In the genomic region with DNA sequence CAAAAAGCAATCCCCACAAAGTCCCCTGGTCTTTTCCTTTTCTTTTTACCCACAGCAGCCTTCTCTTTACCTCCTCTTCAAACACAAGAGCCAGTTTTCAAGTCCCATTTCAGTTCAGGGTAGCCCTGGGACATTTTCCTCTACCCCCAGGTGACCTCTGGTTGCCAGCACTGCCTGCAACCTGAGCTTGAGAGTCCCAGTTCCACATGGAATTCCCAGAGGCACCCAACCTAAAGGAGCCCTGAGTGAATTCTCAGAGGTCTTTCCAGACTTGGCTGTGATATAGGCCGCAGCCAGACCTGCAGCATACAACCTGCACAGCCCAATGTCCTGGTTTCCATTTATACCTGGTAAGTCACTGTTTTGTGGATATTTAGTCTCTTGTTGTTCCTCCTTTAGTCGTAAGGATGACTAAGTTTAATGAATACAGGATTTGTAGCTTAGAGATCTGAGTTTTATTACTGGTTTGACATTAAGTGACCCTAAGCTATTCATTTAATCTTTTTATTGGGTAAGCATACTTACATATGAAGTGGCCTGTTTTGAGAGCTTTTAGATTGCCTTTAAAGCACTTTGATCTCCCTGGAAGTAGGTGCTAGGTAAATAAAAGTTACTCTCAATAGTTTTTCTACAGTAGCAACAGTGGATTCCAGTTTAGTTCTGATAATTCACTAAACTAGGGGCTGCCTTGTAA, we compare ENCODE assay signal across 12 cellular contexts.
DNase-seq lines count a peak whose midpoint lies in the region; ATAC-seq, FAIRE-seq and TF ChIP-seq lines count a peak whose summit lies in the region.
"Had no signal": no experiment of that assay in that cellular context is flagged by ENCODE, and none has a peak within 500 bp of the region (broad histone marks: within the 10 kb centered on the region; RNA-seq: fewer than 3 reads in every experiment).

No MANE protein-coding gene starts in this region.

- no peaks in the 10 kb centered on the region for H3K9me3 Mint-ChIP-seq in astrocyte (ENCODE audit: unreplicated experiment)
- H3K9me3 Mint-ChIP-seq in activated CD4-positive, alpha-beta T cell treated with anti-CD3 and anti-CD28 coated beads, Interleukin-2, amount 10 ng/mL, durations not matched to agents 24 days and 14 days, result no peaks in the 10 kb centered on the region
- H3K9me3 Mint-ChIP-seq in CD8-positive, alpha-beta memory T cell, result no peaks in the 10 kb centered on the region
- H3K9me3 Mint-ChIP-seq: activated CD4-positive, alpha-beta memory T cell treated with anti-CD3 and anti-CD28 coated beads for 36 hours; activated naive CD8-positive, alpha-beta T cell treated with anti-CD3 and anti-CD28 coated beads, Interleukin-2, amount 10 ng/mL, durations not matched to agents 7 days and 5 days had no signal

- intact Hi-C loops in Right ventricle myocardium inferior (cut with DNase I) (no loop called here), lower lobe of right lung (cut with DNase I) (no loop called here)
- intact Hi-C loops in activated CD4-positive, alpha-beta T cell treated with anti-CD3 and anti-CD28 coated beads, Interleukin-2, amount 10 ng/mL, durations not matched to agents 24 days and 14 days (cut with micrococcal nuclease), result no loop called here

- peak overlapping the region; percentile 99 for H3K27ac Mint-ChIP-seq in astrocyte (ENCODE audit: unreplicated experiment)
- no peak overlapping the region for H3K27ac Mint-ChIP-seq in activated CD4-positive, alpha-beta T cell treated with anti-CD3 and anti-CD28 coated beads, Interleukin-2, amount 10 ng/mL, durations not matched to agents 24 days and 14 days
- no peak overlapping the region for H3K27ac Mint-ChIP-seq in CD8-positive, alpha-beta memory T cell
- H3K27ac Mint-ChIP-seq: activated CD4-positive, alpha-beta memory T cell treated with anti-CD3 and anti-CD28 coated beads for 36 hours; activated naive CD8-positive, alpha-beta T cell treated with anti-CD3 and anti-CD28 coated beads, Interleukin-2, amount 10 ng/mL, durations not matched to agents 7 days and 5 days had no signal

- WGBS in urinary bladder, result 58% methylated on average over 2 of the region's 2 CpGs

- H3K36me3 ChIP-seq in cardiac muscle cell (no peaks in the 10 kb centered on the region), astrocyte (ENCODE audit: insufficient read depth, low read length) (peaks cover 4% of the 10 kb centered on the region), lower lobe of right lung (no peaks in the 10 kb centered on the region), urinary bladder (ENCODE audit: insufficient read depth) (no peaks in the 10 kb centered on the region)
- peaks cover 3% of the 10 kb centered on the region for H3K36me3 ChIP-seq in CD8-positive, alpha-beta memory T cell (ENCODE audit: insufficient read depth, low read length)

- H3K27me3 Mint-ChIP-seq in astrocyte (ENCODE audit: low read depth, unreplicated experiment), result no peaks in the 10 kb centered on the region
- H3K27me3 Mint-ChIP-seq in activated CD4-positive, alpha-beta T cell treated with anti-CD3 and anti-CD28 coated beads, Interleukin-2, amount 10 ng/mL, durations not matched to agents 24 days and 14 days, result no peaks in the 10 kb centered on the region
- H3K27me3 Mint-ChIP-seq in CD8-positive, alpha-beta memory T cell, result no peaks in the 10 kb centered on the region
- H3K27me3 Mint-ChIP-seq: activated CD4-positive, alpha-beta memory T cell treated with anti-CD3 and anti-CD28 coated beads for 36 hours; activated naive CD8-positive, alpha-beta T cell treated with anti-CD3 and anti-CD28 coated beads, Interleukin-2, amount 10 ng/mL, durations not matched to agents 7 days and 5 days had no signal

- H3K4me1 ChIP-seq in cardiac muscle cell (ENCODE audit: low read depth), result peaks cover 20% of the 10 kb centered on the region
- H3K4me1 ChIP-seq in astrocyte (ENCODE audit: insufficient read depth, low read length), result peaks cover 34% of the 10 kb centered on the region
- H3K4me1 ChIP-seq in lower lobe of right lung, result peaks cover 63% of the 10 kb centered on the region
- no peaks in the 10 kb centered on the region for H3K4me1 ChIP-seq in urinary bladder (ENCODE audit: insufficient read depth)
- no peaks in the 10 kb centered on the region for H3K4me1 ChIP-seq in CD8-positive, alpha-beta memory T cell (ENCODE audit: insufficient read depth, low read length)

- peaks cover 61% of the 10 kb centered on the region for H3K4me1 Mint-ChIP-seq in astrocyte (ENCODE audit: low read depth, unreplicated experiment)
- H3K4me1 Mint-ChIP-seq in activated CD4-positive, alpha-beta T cell treated with anti-CD3 and anti-CD28 coated beads, Interleukin-2, amount 10 ng/mL, durations not matched to agents 24 days and 14 days, result peaks cover 15% of the 10 kb centered on the region
- no peaks in the 10 kb centered on the region for H3K4me1 Mint-ChIP-seq in CD8-positive, alpha-beta memory T cell

- ATAC-seq in Right ventricle myocardium inferior (no peak), lower lobe of right lung (peak; percentile 79 to 95)

- no peaks in the 10 kb centered on the region for H4K20me1 ChIP-seq in astrocyte (ENCODE audit: insufficient read depth, low read length)

- no peak for FAIRE-seq in astrocyte (lab: Jason Lieb, UNC)

- H3K36me3 Mint-ChIP-seq in astrocyte (ENCODE audit: low read depth, unreplicated experiment), result peaks cover 4% of the 10 kb centered on the region
- peaks cover 9% of the 10 kb centered on the region for H3K36me3 Mint-ChIP-seq in activated CD4-positive, alpha-beta T cell treated with anti-CD3 and anti-CD28 coated beads, Interleukin-2, amount 10 ng/mL, durations not matched to agents 24 days and 14 days (ENCODE audit: low read depth)
- peaks cover 13 to 46% (median 21%) of the 10 kb centered on the region in 3 donors for H3K36me3 Mint-ChIP-seq in CD8-positive, alpha-beta memory T cell

- H3K4me3 ChIP-seq in cardiac muscle cell (no peak overlapping the region), astrocyte (ENCODE audit: insufficient read depth, low read depth, low read length) (no peak overlapping the region), lower lobe of right lung (no peak overlapping the region), urinary bladder (ENCODE audit: low read depth, low read length) (no peak overlapping the region)
- no peak overlapping the region for H3K4me3 ChIP-seq in CD8-positive, alpha-beta memory T cell (ENCODE audit: low read length)

- H3K27me3 ChIP-seq in cardiac muscle cell (no peaks in the 10 kb centered on the region), astrocyte (ENCODE audit: insufficient read depth, low read length) (no peaks in the 10 kb centered on the region), lower lobe of right lung (ENCODE audit: low read depth) (no peaks in the 10 kb centered on the region)
- H3K27me3 ChIP-seq in CD8-positive, alpha-beta memory T cell (ENCODE audit: insufficient read depth, low read length, poor library complexity, severe bottlenecking), result no peaks in the 10 kb centered on the region

- no peak for TF ChIP-seq CTCF in cardiac muscle cell (IDR thresholded peaks at IDR 0.05; ENCODE audit: low read depth, low read length)
- no peak for TF ChIP-seq CTCF in astrocyte (IDR thresholded peaks at IDR 0.05; ENCODE audit: insufficient read depth, low read depth, low read length)
- no peak for TF ChIP-seq CTCF in lower lobe of right lung (IDR thresholded peaks at IDR 0.05)

- no peaks in the 10 kb centered on the region for H3K9me3 ChIP-seq in cardiac muscle cell (ENCODE audit: low read depth)
- H3K9me3 ChIP-seq in astrocyte (ENCODE audit: insufficient read depth, low read depth, low read length), result no peaks in the 10 kb centered on the region
- no peaks in the 10 kb centered on the region for H3K9me3 ChIP-seq in lower lobe of right lung
- no peaks in the 10 kb centered on the region for H3K9me3 ChIP-seq in CD8-positive, alpha-beta memory T cell (ENCODE audit: low read length)

- CTCF ChIA-PET in CD8-positive, alpha-beta memory T cell (lab: Charles Lee), result no interaction called here

- H3K4me3 Mint-ChIP-seq in astrocyte (ENCODE audit: unreplicated experiment), result peak overlapping the region; percentile 0
- no peak overlapping the region for H3K4me3 Mint-ChIP-seq in activated CD4-positive, alpha-beta T cell treated with anti-CD3 and anti-CD28 coated beads, Interleukin-2, amount 10 ng/mL, durations not matched to agents 24 days and 14 days
- no peak overlapping the region for H3K4me3 Mint-ChIP-seq in CD8-positive, alpha-beta memory T cell
- H3K4me3 Mint-ChIP-seq: activated CD4-positive, alpha-beta memory T cell treated with anti-CD3 and anti-CD28 coated beads for 36 hours; activated naive CD8-positive, alpha-beta T cell treated with anti-CD3 and anti-CD28 coated beads, Interleukin-2, amount 10 ng/mL, durations not matched to agents 7 days and 5 days had no signal

- POLR2A ChIA-PET in CD8-positive, alpha-beta memory T cell (lab: Charles Lee), result no interaction called here

- H3K79me2 ChIP-seq in astrocyte (ENCODE audit: insufficient read depth, low read length), result no peaks in the 10 kb centered on the region

- H3K4me2 ChIP-seq in astrocyte (ENCODE audit: low read length), result peak overlapping the region; percentile 65

- H2AFZ ChIP-seq in astrocyte (ENCODE audit: low read depth, low read length), result no peak overlapping the region

- DNase-seq in cardiac muscle cell (ENCODE audit: low read depth in 1 of 2, low spot score in 1 of 2), result peak in 1 of 2 donors; percentile 23
- DNase-seq in Right ventricle myocardium inferior (ENCODE audit: missing footprints), result no peak
- DNase-seq in astrocyte (ENCODE audit: low read depth), result no peak
- no peak for DNase-seq in lower lobe of right lung
- no peak for DNase-seq in activated CD4-positive, alpha-beta T cell treated with anti-CD3 and anti-CD28 coated beads, Interleukin-2, amount 10 ng/mL, durations not matched to agents 24 days and 14 days
- DNase-seq in NCI-H1105 (lab: John Stamatoyannopoulos, UW), result no peak
- DNase-seq in CD8-positive, alpha-beta memory T cell, result no peak
- DNase-seq: activated CD4-positive, alpha-beta memory T cell treated with anti-CD3 and anti-CD28 coated beads for 36 hours; activated naive CD8-positive, alpha-beta T cell treated with anti-CD3 and anti-CD28 coated beads, Interleukin-2, amount 10 ng/mL, durations not matched to agents 7 days and 5 days; left ventricle myocardium superior; SW 1271 had no signal

- H3K27ac ChIP-seq in cardiac muscle cell (peak overlapping the region; percentile 27), astrocyte (ENCODE audit: low read depth, low read length) (peak overlapping the region; percentile 88), lower lobe of right lung (peak overlapping the region; percentile 18), urinary bladder (ENCODE audit: low read depth) (peak overlapping the region; percentile 28)
- H3K27ac ChIP-seq in CD8-positive, alpha-beta memory T cell (ENCODE audit: low read depth, low read length), result no peak overlapping the region

- H3K9ac ChIP-seq in astrocyte (ENCODE audit: low read length), result peak overlapping the region; percentile 57
